In genomic region chr3:138945646-138946553, GRCh38 we compare ENCODE assay signal across 9 cellular contexts. TPM values are rescaled to one million over a fixed set of nuclear protein-coding genes. Genes with fewer than 3 reads are reported as not detected.
DNase-seq lines count a peak whose midpoint lies in the region; ATAC-seq and TF ChIP-seq lines count a peak whose summit lies in the region.
"Had no signal": no experiment of that assay in that cellular context is flagged by ENCODE, and none has a peak within 500 bp of the region (broad histone marks: within the 10 kb centered on the region; RNA-seq: fewer than 3 reads in every experiment).

No MANE protein-coding gene starts in this region.

- DNase-seq in NCI-H2227 (lab: John Stamatoyannopoulos, UW; ENCODE audit: unreplicated experiment) (peak; percentile 25), NCI-H2227 treated with DMSO at 0.1 percent for 48 hours (lab: John Stamatoyannopoulos, UW) (no peak), NCI-H2196 treated with DMSO at 0.1 percent for 48 hours (lab: John Stamatoyannopoulos, UW; ENCODE audit: unreplicated experiment) (peak; percentile 55), chondrocyte (ENCODE audit: low spot score) (no peak), memory B cell (ENCODE audit: low spot score in 2 of 2) (no peak), GDM1 (lab: John Stamatoyannopoulos, UW) (no peak)
- DNase-seq: DND-41 had no signal

- ATAC-seq in memory B cell (ENCODE audit: low read depth) (no peak), HG02623 (IDR thresholded peaks at IDR 0.05; ENCODE audit: unreplicated experiment) (no peak), HG03135 (IDR thresholded peaks at IDR 0.05; ENCODE audit: unreplicated experiment) (no peak)

- H3K27ac Mint-ChIP-seq in chondrocyte (ENCODE audit: unreplicated experiment), result no peak overlapping the region
- no peak overlapping the region for H3K27ac Mint-ChIP-seq in memory B cell

- H3K4me1 Mint-ChIP-seq in chondrocyte (ENCODE audit: low read depth) (peaks cover 21% of the 10 kb centered on the region), memory B cell (peaks cover 13% of the 10 kb centered on the region)

- H3K27me3 Mint-ChIP-seq in chondrocyte (ENCODE audit: low read depth) (peaks cover 82% of the 10 kb centered on the region), memory B cell (peaks cover 37% of the 10 kb centered on the region)

- TF ChIP-seq CTCF in chondrocyte (IDR thresholded peaks at IDR 0.05), result peak; percentile 63

- H3K36me3 Mint-ChIP-seq in chondrocyte (ENCODE audit: low read depth), result peaks cover 5% of the 10 kb centered on the region
- H3K36me3 Mint-ChIP-seq in memory B cell, result peaks cover 3% of the 10 kb centered on the region

- H3K9me3 Mint-ChIP-seq in chondrocyte (ENCODE audit: low read depth) (no peaks in the 10 kb centered on the region), memory B cell (no peaks in the 10 kb centered on the region)

- H3K4me3 Mint-ChIP-seq in chondrocyte (ENCODE audit: unreplicated experiment), result peak overlapping the region; percentile 58
- H3K4me3 Mint-ChIP-seq in memory B cell, result peak overlapping the region; percentile 82

RNA-seq across cellular contexts. Expression of gene FOXL2, which starts 1.0 kb away (rescaled TPM):
- 0.18 to 0.22 TPM in 2 of 3 replicates, not detected in the other for total RNA-seq in chondrocyte

RNA-seq across cellular contexts. Expression of gene FOXL2NB, which starts 1.1 kb away (rescaled TPM):
- total RNA-seq in chondrocyte, result 0.17 to 0.28 TPM in 2 of 3 replicates, not detected in the other

Comparison
In these comparisons a context has a peak if more than half of its experiments do, and no peak if none do; other contexts are left out.
1. DNase-seq: peak in NCI-H2227 (single experiment) and NCI-H2196 treated with DMSO at 0.1 percent for 48 hours (single experiment); none in NCI-H2227 treated with DMSO at 0.1 percent for 48 hours (single experiment), chondrocyte (single experiment), memory B cell (0 of 2) and GDM1 (single experiment).